Comparison of ENCODE assay signal across 20 cellular contexts in genomic region chr16:49567940-49568339, GRCh38.
DNase-seq lines count a peak whose midpoint lies in the region; ATAC-seq lines count a peak whose summit lies in the region.
"Had no signal": no experiment of that assay in that cellular context is flagged by ENCODE, and none has a peak within 500 bp of the region (broad histone marks: within the 10 kb centered on the region; RNA-seq: fewer than 3 reads in every experiment).

No MANE protein-coding gene starts in this region.

- no peaks in the 10 kb centered on the region for H3K4me1 ChIP-seq in aorta (ENCODE audit: control insufficient read depth in 1 of 2, insufficient read depth in 2 of 2, low read length in 2 of 2)
- H3K4me1 ChIP-seq: Caco-2 had no signal

- no peaks in the 10 kb centered on the region for H3K9me3 ChIP-seq in aorta (ENCODE audit: control insufficient read depth, low read length)
- H3K9me3 ChIP-seq: Caco-2, MG63 had no signal

- H3K36me3 Mint-ChIP-seq in activated CD4-positive, alpha-beta T cell treated with anti-CD3 and anti-CD28 coated beads for 36 hours (ENCODE audit: low read depth), result no peaks in the 10 kb centered on the region
- H3K36me3 Mint-ChIP-seq in activated T-helper 17 cell treated with anti-CD3 and anti-CD28 coated beads, Interleukin-2, amount 50 U/mL, for 72 hours (ENCODE audit: low read depth), result no peaks in the 10 kb centered on the region

- intact Hi-C loops in activated CD4-positive, alpha-beta T cell treated with anti-CD3 and anti-CD28 coated beads for 36 hours (cut with DNase I, micrococcal nuclease), result no loop called here
- intact Hi-C loops in aorta (cut with DNase I), result loop anchor here in 1 of 2 donors (10.0 kb wide), 1 partner anchor 97 kb away; no protein-coding TSS in a partner anchor

- no peak overlapping the region for H3K27ac ChIP-seq in aorta (ENCODE audit: low read depth in 1 of 2, low read length in 2 of 2)
- H3K27ac ChIP-seq: HL-60, SK-N-MC had no signal

- no peaks in the 10 kb centered on the region for H3K27me3 Mint-ChIP-seq in activated CD4-positive, alpha-beta T cell treated with anti-CD3 and anti-CD28 coated beads for 36 hours
- no peaks in the 10 kb centered on the region for H3K27me3 Mint-ChIP-seq in activated T-helper 17 cell treated with anti-CD3 and anti-CD28 coated beads, Interleukin-2, amount 50 U/mL, for 72 hours

- ATAC-seq in activated CD4-positive, alpha-beta T cell treated with anti-CD3 and anti-CD28 coated beads for 36 hours, result peak; percentile 44
- peak; percentile 28 for ATAC-seq in activated T-helper 17 cell treated with anti-CD3 and anti-CD28 coated beads, Interleukin-2, amount 50 U/mL, for 72 hours (replicated peaks)
- no peak for ATAC-seq in aorta (ENCODE audit: low FRiP score)
- ATAC-seq: Right ventricle myocardium inferior had no signal

- H3K4me1 Mint-ChIP-seq in activated CD4-positive, alpha-beta T cell treated with anti-CD3 and anti-CD28 coated beads for 36 hours, result no peaks in the 10 kb centered on the region
- H3K4me1 Mint-ChIP-seq in activated T-helper 17 cell treated with anti-CD3 and anti-CD28 coated beads, Interleukin-2, amount 50 U/mL, for 72 hours, result no peaks in the 10 kb centered on the region

- DNase-seq in activated CD4-positive, alpha-beta T cell treated with anti-CD3 and anti-CD28 coated beads for 36 hours, result no peak
- no peak for DNase-seq in activated CD4-positive, alpha-beta T cell treated with anti-CD3 and anti-CD28 coated beads for 4 hours
- DNase-seq in NAMALWA (ENCODE audit: low spot score) (peak; percentile 65), aorta (no peak), GOT3 (lab: John Stamatoyannopoulos, UW) (no peak)
- DNase-seq in stimulated activated CD4-positive, alpha-beta T cell treated with anti-CD3 and anti-CD28 coated beads, Interleukin-12 subunit alpha, Interleukin-12 subunit beta, amount 100 ng/mL, for 4 hours, result no peak
- DNase-seq in effector CD4-positive, alpha-beta T cell, result no peak
- DNase-seq: ACHN, AML-193, Caco-2, MG63, NCI-H1105, NCI-H1694, NCI-H2107, NCI-H446 treated with DMSO at 0.1 percent for 48 hours had no signal

- 95 to 100% methylated on average over 1 of the region's 1 CpG for WGBS in aorta, 2 donors

- H3K36me3 ChIP-seq in aorta (ENCODE audit: control insufficient read depth in 1 of 2, insufficient read depth in 2 of 2, low read length in 1 of 2), result no peaks in the 10 kb centered on the region
- H3K36me3 ChIP-seq: MG63 had no signal

- CTCF ChIA-PET in activated CD4-positive, alpha-beta T cell treated with anti-CD3 and anti-CD28 coated beads for 36 hours (lab: Charles Lee), result no interaction called here

- POLR2A ChIA-PET in activated CD4-positive, alpha-beta T cell treated with anti-CD3 and anti-CD28 coated beads for 36 hours (lab: Charles Lee), result no interaction called here

- no peak overlapping the region for H3K4me3 Mint-ChIP-seq in activated CD4-positive, alpha-beta T cell treated with anti-CD3 and anti-CD28 coated beads for 36 hours
- H3K4me3 Mint-ChIP-seq in activated T-helper 17 cell treated with anti-CD3 and anti-CD28 coated beads, Interleukin-2, amount 50 U/mL, for 72 hours, result no peak overlapping the region
- H3K4me3 Mint-ChIP-seq: T-helper 1 cell treated with Interleukin-12 subunit alpha and Interleukin-12 subunit beta and Interleukin-4 antibody, amounts not matched to agents 30 μg/mL and 1 μg/mL, for 36 hours had no signal

- no peaks in the 10 kb centered on the region for H3K27me3 ChIP-seq in aorta (ENCODE audit: control insufficient read depth in 1 of 2, insufficient read depth in 2 of 2, low read length in 1 of 2)
- H3K27me3 ChIP-seq: MG63 had no signal

- H3K27ac Mint-ChIP-seq in activated CD4-positive, alpha-beta T cell treated with anti-CD3 and anti-CD28 coated beads for 36 hours, result no peak overlapping the region
- H3K27ac Mint-ChIP-seq in activated T-helper 17 cell treated with anti-CD3 and anti-CD28 coated beads, Interleukin-2, amount 50 U/mL, for 72 hours, result no peak overlapping the region
- H3K27ac Mint-ChIP-seq: T-helper 1 cell treated with Interleukin-12 subunit alpha and Interleukin-12 subunit beta and Interleukin-4 antibody, amounts not matched to agents 30 μg/mL and 1 μg/mL, for 36 hours had no signal

- no peak overlapping the region for H3K4me3 ChIP-seq in aorta (ENCODE audit: low read length in 2 of 2)
- H3K4me3 ChIP-seq: MG63, SK-N-MC had no signal

- peaks cover 2% of the 10 kb centered on the region for H3K9me3 Mint-ChIP-seq in activated CD4-positive, alpha-beta T cell treated with anti-CD3 and anti-CD28 coated beads for 36 hours (ENCODE audit: low read depth)
- H3K9me3 Mint-ChIP-seq in activated T-helper 17 cell treated with anti-CD3 and anti-CD28 coated beads, Interleukin-2, amount 50 U/mL, for 72 hours, result peaks cover 3% of the 10 kb centered on the region
- H3K9me3 Mint-ChIP-seq: T-helper 1 cell treated with Interleukin-12 subunit alpha and Interleukin-12 subunit beta and Interleukin-4 antibody, amounts not matched to agents 30 μg/mL and 1 μg/mL, for 36 hours had no signal
